ENCODE assay signal across 26 cellular contexts in genomic region chr16:23673971-23674614, GRCh38. TPM values are rescaled to one million over a fixed set of nuclear protein-coding genes. Genes with fewer than 3 reads are reported as not detected.
DNase-seq lines count a peak whose midpoint lies in the region; ATAC-seq, FAIRE-seq and TF ChIP-seq lines count a peak whose summit lies in the region.
"Had no signal": no experiment of that assay in that cellular context is flagged by ENCODE, and none has a peak within 500 bp of the region (broad histone marks: within the 10 kb centered on the region; RNA-seq: fewer than 3 reads in every experiment).

No MANE protein-coding gene starts in this region.

- H3K4me1 ChIP-seq in HepG2 (ENCODE audit: insufficient read depth, low read length) (peaks cover 43% of the 10 kb centered on the region), right lobe of liver (peaks cover 0 to 4% (median 0%) of the 10 kb centered on the region in 4 donors), hepatocyte (ENCODE audit: insufficient read depth) (no peaks in the 10 kb centered on the region), tibial artery (peaks cover 0 to 13% (median 9%) of the 10 kb centered on the region in 4 donors)

- H3K36me3 Mint-ChIP-seq in nephron (ENCODE audit: low read depth): peaks cover 30% of the 10 kb centered on the region

- TF ChIP-seq POLR2A in HepG2 (IDR thresholded peaks at IDR 0.05; ENCODE audit: insufficient read depth in 1 of 2, low read depth in 2 of 2, low read length in 2 of 2) (no peak), right lobe of liver (IDR thresholded peaks at IDR 0.05) (no peak)

- H3K79me2 ChIP-seq in HepG2 (ENCODE audit: insufficient read depth, low read length) (peaks cover 4% of the 10 kb centered on the region), hepatocyte (peaks cover 3% of the 10 kb centered on the region)

- H4K20me1 ChIP-seq in HepG2 (ENCODE audit: insufficient read depth, low read length) (peaks cover 4% of the 10 kb centered on the region; the same call in 1 of the 2 replicates), hepatocyte (ENCODE audit: insufficient read depth, poor library complexity, severe bottlenecking) (no peaks in the 10 kb centered on the region)

- TF ChIP-seq RAD21 in HepG2 (CRISPR knock-in tag; IDR thresholded peaks at IDR 0.05): 0 out of 2 replicates have a peak, but pooled peaks have one; percentile 16

- in situ Hi-C loops in HepG2 (cut with HindIII; ENCODE audit: extremely low pct_ligation_motif_present, low pct_unique_long_range_greater_than_20kb): no loop called here

- H3K4me3 Mint-ChIP-seq in nephron: peak overlapping the region in 1 of 3 experiments; percentile 30

- no peaks in the 10 kb centered on the region; a peak in 1 of 5 replicates for H3K27me3 ChIP-seq in HepG2 (ENCODE audit: control insufficient read depth in 1 of 2, insufficient read depth in 2 of 2, low read length in 2 of 2)
- no peaks in the 10 kb centered on the region for H3K27me3 ChIP-seq in right lobe of liver
- H3K27me3 ChIP-seq in hepatocyte: no peaks in the 10 kb centered on the region
- H3K27me3 ChIP-seq in tibial artery: no peaks in the 10 kb centered on the region

- H2AFZ ChIP-seq in HepG2 (ENCODE audit: low read length): no peak overlapping the region
- no peak overlapping the region for H2AFZ ChIP-seq in hepatocyte

- peak; percentile 68 for ATAC-seq in HepG2
- ATAC-seq in right lobe of liver: no peak
- no peak for ATAC-seq in HG02970 (IDR thresholded peaks at IDR 0.05; ENCODE audit: low FRiP score, unreplicated experiment)

- H3K27me3 Mint-ChIP-seq in nephron (ENCODE audit: low read depth): no peaks in the 10 kb centered on the region

- peak overlapping the region; percentile 54 to 71 (median 68) for H3K27ac Mint-ChIP-seq in nephron

- H3K9me2 ChIP-seq in hepatocyte (replicated peaks; ENCODE audit: insufficient read depth): no peaks in the 10 kb centered on the region
- H3K9me2 ChIP-seq: SK-N-SH had no signal

- peak; percentile 68 for FAIRE-seq in HepG2 (lab: Jason Lieb, UNC)
- FAIRE-seq: RCC 7860 had no signal

- 12% methylated on average over 8 of the region's 8 CpGs for WGBS in HepG2 (ENCODE audit: low lambda C conversion rate)
- 84% methylated on average over 6 of the region's 8 CpGs for WGBS in right lobe of liver (ENCODE audit: insufficient coverage, low coverage, low lambda C conversion rate, missing lambda C conversion rate)
- 31% methylated on average over 8 of the region's 8 CpGs for WGBS in hepatocyte (ENCODE audit: low lambda C conversion rate, missing lambda C conversion rate)

- DNase-seq in HepG2 (ENCODE audit: low spot score) (peak; percentile 84), right lobe of liver (no peak), hepatocyte (ENCODE audit: low spot score) (no peak), HUDEP-2 (lab: John Stamatoyannopoulos, UW; ENCODE audit: unreplicated experiment in 76 of 76) (no peak), GM10266 (ENCODE audit: extremely low spot score) (no peak), tibial artery (no peak)
- DNase-seq: 8988T, ACHN, DMS153, DND-41, KBM-7, MV-4-11, NCI-H1105, NCI-H1436 treated with DMSO at 0.1 percent for 48 hours, NCI-H187 treated with DMSO at 0.1 percent for 48 hours, NCI-H2171 treated with DMSO at 0.1 percent for 48 hours, NCI-H345, NCI-H510A treated with DMSO at 0.1 percent for 48 hours, SIG-M5, SK-N-SH had no signal

- no peaks in the 10 kb centered on the region for H3K9me3 Mint-ChIP-seq in nephron

- CTCF ChIA-PET in HepG2 (lab: Yijun Ruan, JAX; ENCODE audit: low intra/inter-chr PET ratio, low total read pairs): no interaction called here

- POLR2A ChIA-PET in HepG2 (lab: Yijun Ruan, JAX): interaction anchor here (0.6 to 1.5 kb wide), 4 partner anchors 12 to 57 kb away, joined by 3 to 9 read pairs (median 4); partner anchors contain the start of genes DCTN5 and PALB2

- no peak for TF ChIP-seq EP300 in HepG2 (IDR thresholded peaks at IDR 0.05; ENCODE audit: low read depth in 2 of 2, low read length in 2 of 2)
- TF ChIP-seq EP300 in HepG2 (CRISPR knock-in tag; IDR thresholded peaks at IDR 0.05; ENCODE audit: borderline replicate concordance): no peak

- H3K4me2 ChIP-seq in HepG2 (ENCODE audit: low read depth, low read length) (peak overlapping the region; percentile 76), hepatocyte (peak overlapping the region; percentile 28)
- H3K4me2 ChIP-seq: SK-N-SH had no signal

- peaks cover 14 to 34% of the 10 kb centered on the region in 2 experiments for H3K36me3 ChIP-seq in HepG2 (replicated peaks in 1 of 2; ENCODE audit: control insufficient read depth in 1 of 2, insufficient read depth in 2 of 2, low read length in 2 of 2)
- peaks cover 0 to 5% (median 0%) of the 10 kb centered on the region in 4 donors for H3K36me3 ChIP-seq in right lobe of liver
- no peaks in the 10 kb centered on the region for H3K36me3 ChIP-seq in hepatocyte (replicated peaks; ENCODE audit: insufficient read depth, low read depth)
- H3K36me3 ChIP-seq in tibial artery: peaks cover 18 to 47% (median 27%) of the 10 kb centered on the region in 3 donors

- BruUV-seq in HepG2 (replicated peaks; lab: Mats Ljungman, UMichigan): no TSS peak

- H3K9ac ChIP-seq in HepG2 (ENCODE audit: insufficient read depth, low read depth, low read length): peak overlapping the region; percentile 9; the same call in 1 of the 2 replicates
- H3K9ac ChIP-seq: SK-N-SH had no signal

- peaks cover 13% of the 10 kb centered on the region for H3K4me1 Mint-ChIP-seq in nephron

- intact Hi-C loops in HepG2 (cut with micrococcal nuclease; ENCODE audit: unreplicated experiment): no loop called here
- intact Hi-C loops in right lobe of liver (cut with DNase I): no loop called here
- intact Hi-C loops in tibial artery (cut with DNase I; ENCODE audit: low total_unique reads): loop anchor here (10.0 kb wide), 1 partner anchor 361 kb away; no protein-coding TSS in a partner anchor

- H3K4me3 ChIP-seq in HepG2 (replicated peaks in 1 of 3; ENCODE audit: insufficient read depth in 1 of 3, low read depth in 2 of 3, low read length in 3 of 3): peak overlapping the region in 2 of 3 experiments; percentile 16 to 33; a peak in 3 of 6 replicates
- no peak overlapping the region for H3K4me3 ChIP-seq in right lobe of liver
- H3K4me3 ChIP-seq in hepatocyte: no peak overlapping the region
- no peak overlapping the region for H3K4me3 ChIP-seq in tibial artery

- peak overlapping the region; percentile 52 for H3K27ac ChIP-seq in HepG2 (ENCODE audit: extremely low read length, insufficient read depth, low read length)
- no peak overlapping the region for H3K27ac ChIP-seq in right lobe of liver
- H3K27ac ChIP-seq in hepatocyte: no peak overlapping the region
- no peak overlapping the region for H3K27ac ChIP-seq in tibial artery

- no peaks in the 10 kb centered on the region for H3K9me3 ChIP-seq in HepG2 (ENCODE audit: low read length)
- no peaks in the 10 kb centered on the region for H3K9me3 ChIP-seq in right lobe of liver
- no peaks in the 10 kb centered on the region for H3K9me3 ChIP-seq in hepatocyte (ENCODE audit: low read depth)
- no peaks in the 10 kb centered on the region for H3K9me3 ChIP-seq in tibial artery
- H3K9me3 ChIP-seq: SK-N-SH had no signal

- no peak for TF ChIP-seq CTCF in HepG2 (CRISPR knock-in tag; IDR thresholded peaks at IDR 0.05)
- TF ChIP-seq CTCF in right lobe of liver (IDR thresholded peaks at IDR 0.05): no peak
- no peak for TF ChIP-seq CTCF in hepatocyte (IDR thresholded peaks at IDR 0.05; ENCODE audit: poor library complexity)
- TF ChIP-seq CTCF in nephron (IDR thresholded peaks at IDR 0.05; ENCODE audit: unreplicated experiment in 3 of 3): no peak
- TF ChIP-seq CTCF in GM10266 (IDR thresholded peaks at IDR 0.05; ENCODE audit: control insufficient read depth, insufficient read depth, low read depth, missing control alignments): no peak
- TF ChIP-seq CTCF in tibial artery (IDR thresholded peaks at IDR 0.05): no peak

RNA-seq across cellular contexts. Expression of gene PLK1, which starts 4.6 kb away (rescaled TPM):
- total RNA-seq in HepG2 (2016; rRNA removed; fragmentation: Illumina TruSeq; extraction: Trizol): 76.3 and 97.4 TPM in 2 replicates
- total RNA-seq in HepG2 (2016; cell fraction: cytosol; rRNA removed; fragmentation: Illumina TruSeq; extraction: Trizol; ENCODE audit: low read depth): 28.4 and 28.6 TPM in 2 replicates
- total RNA-seq in HepG2 (2016; cell fraction: insoluble cytoplasmic fraction; rRNA removed; fragmentation: Illumina TruSeq; extraction: Trizol): 76.4 and 97.9 TPM in 2 replicates
- 53.8 and 55.3 TPM in 2 replicates for total RNA-seq in HepG2 (2016; cell fraction: membrane; rRNA removed; fragmentation: Illumina TruSeq; extraction: Trizol)
- total RNA-seq in HepG2 (2016; cell fraction: nucleus; rRNA removed; fragmentation: Illumina TruSeq; extraction: Trizol): 54.5 and 64.5 TPM in 2 replicates
- 50.7 and 71.5 TPM in 2 replicates for polyA plus RNA-seq in HepG2 (2011; rRNA removed)
- polyA plus RNA-seq in HepG2 (2011; cell fraction: cytosol; rRNA removed): 50.1 and 88.3 TPM in 2 replicates
- polyA plus RNA-seq in HepG2 (2011; cell fraction: nucleus; rRNA removed): 85.1 and 122 TPM in 2 replicates
- 60.8 and 97.0 TPM in 2 replicates for polyA plus RNA-seq in HepG2 (2012)
- 33.9 and 37.2 TPM in 2 replicates for polyA plus RNA-seq in HepG2 (2016; cell fraction: cytosol; fragmentation: Illumina TruSeq; extraction: Trizol; ENCODE audit: low read depth)
- 114 and 170 TPM in 2 replicates for polyA plus RNA-seq in HepG2 (2016; cell fraction: insoluble cytoplasmic fraction; fragmentation: Illumina TruSeq; extraction: Trizol; ENCODE audit: low read depth)
- 49.5 and 62.0 TPM in 2 replicates for polyA plus RNA-seq in HepG2 (2016; cell fraction: membrane; fragmentation: Illumina TruSeq; extraction: Trizol; ENCODE audit: low read depth)
- polyA plus RNA-seq in HepG2 (2016; cell fraction: nucleus; fragmentation: Illumina TruSeq; extraction: Trizol; ENCODE audit: insufficient read depth, low read depth): 151 and 164 TPM in 2 replicates
- 177 and 191 TPM in 2 replicates for polyA minus RNA-seq in HepG2 (2011; rRNA and poly(A)+ RNA removed; ENCODE audit: low replicate concordance)
- polyA minus RNA-seq in HepG2 (2011; cell fraction: cytosol; rRNA and poly(A)+ RNA removed): 65.7 and 78.2 TPM in 2 replicates
- 41.4 and 66.2 TPM in 2 replicates for polyA minus RNA-seq in HepG2 (2011; cell fraction: nucleus; rRNA and poly(A)+ RNA removed)
- total RNA-seq in right lobe of liver: 1 to 10 TPM in 4 of 6 experiments, under 1 TPM in 2; 0.61 to 3.6 (median 1.8) TPM
- 3.2 and 5.0 TPM in 2 replicates for total RNA-seq in hepatocyte
- polyA plus RNA-seq in hepatocyte: 13.6 and 17.8 TPM in 2 replicates

RNA-seq across cellular contexts. Expression of gene DCTN5, which starts 32.8 kb away (rescaled TPM):
- total RNA-seq in HepG2 (2016; rRNA removed; fragmentation: Illumina TruSeq; extraction: Trizol) (207 and 352 TPM in 2 replicates), right lobe of liver (10 to 100 TPM; 10.0 to 18.9 (median 18.3) TPM), hepatocyte (24.0 and 31.7 TPM in 2 replicates)
- total RNA-seq in HepG2 (2016; cell fraction: cytosol; rRNA removed; fragmentation: Illumina TruSeq; extraction: Trizol; ENCODE audit: low read depth): 20.5 and 23.4 TPM in 2 replicates
- total RNA-seq in HepG2 (2016; cell fraction: insoluble cytoplasmic fraction; rRNA removed; fragmentation: Illumina TruSeq; extraction: Trizol): 209 and 347 TPM in 2 replicates
- total RNA-seq in HepG2 (2016; cell fraction: membrane; rRNA removed; fragmentation: Illumina TruSeq; extraction: Trizol): 72.8 and 82.2 TPM in 2 replicates
- total RNA-seq in HepG2 (2016; cell fraction: nucleus; rRNA removed; fragmentation: Illumina TruSeq; extraction: Trizol): 132 and 133 TPM in 2 replicates
- polyA plus RNA-seq in HepG2 (2011; rRNA removed) (104 and 105 TPM in 2 replicates), hepatocyte (9.8 and 23.3 TPM in 2 replicates)
- 63.7 and 85.8 TPM in 2 replicates for polyA plus RNA-seq in HepG2 (2011; cell fraction: cytosol; rRNA removed)
- polyA plus RNA-seq in HepG2 (2011; cell fraction: nucleus; rRNA removed): 63.0 and 74.7 TPM in 2 replicates
- polyA plus RNA-seq in HepG2 (2012): 94.7 and 110 TPM in 2 replicates
- polyA plus RNA-seq in HepG2 (2016; cell fraction: cytosol; fragmentation: Illumina TruSeq; extraction: Trizol; ENCODE audit: low read depth): 19.7 and 22.2 TPM in 2 replicates
- 226 and 246 TPM in 2 replicates for polyA plus RNA-seq in HepG2 (2016; cell fraction: insoluble cytoplasmic fraction; fragmentation: Illumina TruSeq; extraction: Trizol; ENCODE audit: low read depth)
- 43.6 and 49.0 TPM in 2 replicates for polyA plus RNA-seq in HepG2 (2016; cell fraction: membrane; fragmentation: Illumina TruSeq; extraction: Trizol; ENCODE audit: low read depth)
- polyA plus RNA-seq in HepG2 (2016; cell fraction: nucleus; fragmentation: Illumina TruSeq; extraction: Trizol; ENCODE audit: insufficient read depth, low read depth): 155 and 179 TPM in 2 replicates
- 138 and 162 TPM in 2 replicates for polyA minus RNA-seq in HepG2 (2011; rRNA and poly(A)+ RNA removed; ENCODE audit: low replicate concordance)
- polyA minus RNA-seq in HepG2 (2011; cell fraction: cytosol; rRNA and poly(A)+ RNA removed): 44.3 and 44.4 TPM in 2 replicates
- 115 and 133 TPM in 2 replicates for polyA minus RNA-seq in HepG2 (2011; cell fraction: nucleus; rRNA and poly(A)+ RNA removed)

RNA-seq across cellular contexts. Expression of gene PALB2, which starts 33.0 kb away (rescaled TPM):
- total RNA-seq in HepG2 (2016; rRNA removed; fragmentation: Illumina TruSeq; extraction: Trizol) (40.9 and 58.5 TPM in 2 replicates), right lobe of liver (1 to 10 TPM; 4.3 to 7.7 (median 5.4) TPM), hepatocyte (4.3 and 6.6 TPM in 2 replicates)
- 19.0 and 19.8 TPM in 2 replicates for total RNA-seq in HepG2 (2016; cell fraction: cytosol; rRNA removed; fragmentation: Illumina TruSeq; extraction: Trizol; ENCODE audit: low read depth)
- 40.7 and 53.7 TPM in 2 replicates for total RNA-seq in HepG2 (2016; cell fraction: insoluble cytoplasmic fraction; rRNA removed; fragmentation: Illumina TruSeq; extraction: Trizol)
- 34.7 and 41.1 TPM in 2 replicates for total RNA-seq in HepG2 (2016; cell fraction: membrane; rRNA removed; fragmentation: Illumina TruSeq; extraction: Trizol)
- total RNA-seq in HepG2 (2016; cell fraction: nucleus; rRNA removed; fragmentation: Illumina TruSeq; extraction: Trizol): 36.5 and 40.9 TPM in 2 replicates
- polyA plus RNA-seq in HepG2 (2011; rRNA removed) (11.0 and 12.1 TPM in 2 replicates), hepatocyte (2.6 and 4.5 TPM in 2 replicates)
- polyA plus RNA-seq in HepG2 (2011; cell fraction: cytosol; rRNA removed): 6.6 and 10.2 TPM in 2 replicates
- 9.5 and 11.4 TPM in 2 replicates for polyA plus RNA-seq in HepG2 (2011; cell fraction: nucleus; rRNA removed)
- polyA plus RNA-seq in HepG2 (2012): 15.7 and 25.4 TPM in 2 replicates
- 3.9 and 4.1 TPM in 2 replicates for polyA plus RNA-seq in HepG2 (2016; cell fraction: cytosol; fragmentation: Illumina TruSeq; extraction: Trizol; ENCODE audit: low read depth)
- 58.1 and 60.2 TPM in 2 replicates for polyA plus RNA-seq in HepG2 (2016; cell fraction: insoluble cytoplasmic fraction; fragmentation: Illumina TruSeq; extraction: Trizol; ENCODE audit: low read depth)
- 14.0 and 15.7 TPM in 2 replicates for polyA plus RNA-seq in HepG2 (2016; cell fraction: membrane; fragmentation: Illumina TruSeq; extraction: Trizol; ENCODE audit: low read depth)
- 51.4 and 67.7 TPM in 2 replicates for polyA plus RNA-seq in HepG2 (2016; cell fraction: nucleus; fragmentation: Illumina TruSeq; extraction: Trizol; ENCODE audit: insufficient read depth, low read depth)
- 16.5 and 19.6 TPM in 2 replicates for polyA minus RNA-seq in HepG2 (2011; rRNA and poly(A)+ RNA removed; ENCODE audit: low replicate concordance)
- 14.5 and 17.8 TPM in 2 replicates for polyA minus RNA-seq in HepG2 (2011; cell fraction: cytosol; rRNA and poly(A)+ RNA removed)
- 32.6 and 35.8 TPM in 2 replicates for polyA minus RNA-seq in HepG2 (2011; cell fraction: nucleus; rRNA and poly(A)+ RNA removed)

RNA-seq across cellular contexts. Expression of gene ERN2, which starts 38.9 kb away (rescaled TPM):
- 0.42 and 2.2 TPM in 2 replicates for total RNA-seq in HepG2 (2016; rRNA removed; fragmentation: Illumina TruSeq; extraction: Trizol)
- total RNA-seq in HepG2 (2016; cell fraction: cytosol; rRNA removed; fragmentation: Illumina TruSeq; extraction: Trizol; ENCODE audit: low read depth): 1.6 and 2.4 TPM in 2 replicates
- total RNA-seq in HepG2 (2016; cell fraction: insoluble cytoplasmic fraction; rRNA removed; fragmentation: Illumina TruSeq; extraction: Trizol): 0.76 and 2.3 TPM in 2 replicates
- total RNA-seq in HepG2 (2016; cell fraction: membrane; rRNA removed; fragmentation: Illumina TruSeq; extraction: Trizol): 0.93 and 1.2 TPM in 2 replicates
- total RNA-seq in HepG2 (2016; cell fraction: nucleus; rRNA removed; fragmentation: Illumina TruSeq; extraction: Trizol): 3.3 and 6.0 TPM in 2 replicates
- 3.5 and 6.3 TPM in 2 replicates for polyA plus RNA-seq in HepG2 (2011; rRNA removed)
- polyA plus RNA-seq in HepG2 (2011; cell fraction: cytosol; rRNA removed): 1.3 and 2.1 TPM in 2 replicates
- polyA plus RNA-seq in HepG2 (2011; cell fraction: nucleus; rRNA removed): 30.6 and 30.9 TPM in 2 replicates
- 2.1 and 2.2 TPM in 2 replicates for polyA plus RNA-seq in HepG2 (2012)
- 0.42 and 0.55 TPM in 2 replicates for polyA plus RNA-seq in HepG2 (2016; cell fraction: cytosol; fragmentation: Illumina TruSeq; extraction: Trizol; ENCODE audit: low read depth)
- 0.54 and 1.3 TPM in 2 replicates for polyA plus RNA-seq in HepG2 (2016; cell fraction: insoluble cytoplasmic fraction; fragmentation: Illumina TruSeq; extraction: Trizol; ENCODE audit: low read depth)
- 0.70 and 1.0 TPM in 2 replicates for polyA plus RNA-seq in HepG2 (2016; cell fraction: membrane; fragmentation: Illumina TruSeq; extraction: Trizol; ENCODE audit: low read depth)
- polyA plus RNA-seq in HepG2 (2016; cell fraction: nucleus; fragmentation: Illumina TruSeq; extraction: Trizol; ENCODE audit: insufficient read depth, low read depth): 8.8 and 10.0 TPM in 2 replicates
- polyA minus RNA-seq in HepG2 (2011; rRNA and poly(A)+ RNA removed; ENCODE audit: low replicate concordance): 8.4 TPM in 1 of 2 replicates, not detected in the other
- polyA minus RNA-seq in HepG2 (2011; cell fraction: cytosol; rRNA and poly(A)+ RNA removed): not detected in 2 replicates
- polyA minus RNA-seq in HepG2 (2011; cell fraction: nucleus; rRNA and poly(A)+ RNA removed): 6.6 and 7.6 TPM in 2 replicates
- total RNA-seq in right lobe of liver: not detected
- total RNA-seq in hepatocyte: 0.60 and 0.97 TPM in 2 replicates
- polyA plus RNA-seq in hepatocyte: 0.22 and 0.46 TPM in 2 replicates
- total RNA-seq: H4, LHCN-M2, MCF 10A had no signal

Comparison
In these comparisons a context has a peak if more than half of its experiments do, and no peak if none do; other contexts are left out.
1. H3K4me3 ChIP-seq: peak in HepG2 (2 of 3); none in right lobe of liver (0 of 3), hepatocyte (single experiment) and tibial artery (0 of 2).